ENCODE assay signal across 15 cellular contexts in genomic region chr20:61271273-61272221, GRCh38. TPM values are rescaled to one million over a fixed set of nuclear protein-coding genes. Genes with fewer than 3 reads are reported as not detected.
DNase-seq lines count a peak whose midpoint lies in the region; ATAC-seq and TF ChIP-seq lines count a peak whose summit lies in the region.
"Had no signal": no experiment of that assay in that cellular context is flagged by ENCODE, and none has a peak within 500 bp of the region (broad histone marks: within the 10 kb centered on the region; RNA-seq: fewer than 3 reads in every experiment).

No MANE protein-coding gene starts in this region.

- H3K4me3 ChIP-seq in fibroblast of lung (replicated peaks in 1 of 4; ENCODE audit: control extremely low read depth in 1 of 4, insufficient read depth in 1 of 4, low read depth in 3 of 4, low read length in 4 of 4): no peak overlapping the region
- H3K4me3 ChIP-seq in osteoblast (ENCODE audit: insufficient read depth, low read length): no peak overlapping the region
- H3K4me3 ChIP-seq: right atrium auricular region had no signal

- H2AFZ ChIP-seq in fibroblast of lung (ENCODE audit: low read length): peak overlapping the region; percentile 64
- no peak overlapping the region for H2AFZ ChIP-seq in osteoblast (ENCODE audit: low read length)

- H3K4me2 ChIP-seq in fibroblast of lung (ENCODE audit: extremely low read depth, insufficient read depth, low read length) (peak overlapping the region; percentile 71), osteoblast (ENCODE audit: insufficient read depth, low read length) (no peak overlapping the region)

- peak; percentile 57 for DNase-seq in Daoy (ENCODE audit: low read depth)
- DNase-seq in NCI-H69 (lab: John Stamatoyannopoulos, UW): peak; percentile 1
- peak; percentile 21 to 31 for DNase-seq in fibroblast of lung (ENCODE audit: low read depth in 2 of 2)
- peak; percentile 61 for DNase-seq in osteoblast (ENCODE audit: insufficient read length, low spot score, missing footprints)
- DNase-seq in GM19240 (ENCODE audit: insufficient read length, low spot score): no peak
- DNase-seq: dermis blood vessel endothelial cell, Kasumi-1, kidney, NCI-H226, T-cell had no signal

- H3K9me3 ChIP-seq in fibroblast of lung (ENCODE audit: control insufficient read depth, insufficient read depth, low read depth, low read length) (no peaks in the 10 kb centered on the region), osteoblast (ENCODE audit: low read depth, low read length) (no peaks in the 10 kb centered on the region)
- H3K9me3 ChIP-seq: right atrium auricular region had no signal

- H3K79me2 ChIP-seq in fibroblast of lung (ENCODE audit: control insufficient read depth, insufficient read depth, low read length) (peaks cover 3% of the 10 kb centered on the region), osteoblast (ENCODE audit: insufficient read depth, low read length) (no peaks in the 10 kb centered on the region)

- TF ChIP-seq CTCF in fibroblast of lung (conservative IDR thresholded peaks at IDR 0.05 in 1 of 2, IDR thresholded peaks at IDR 0.05 in 1 of 2; ENCODE audit: low read depth in 1 of 2, low read length in 2 of 2) (no peak), osteoblast (IDR thresholded peaks at IDR 0.05; ENCODE audit: extremely low read depth, low read depth, low read length) (no peak)

- H3K27me3 ChIP-seq in fibroblast of lung (ENCODE audit: control insufficient read depth, insufficient read depth, low read length) (no peaks in the 10 kb centered on the region), osteoblast (ENCODE audit: insufficient read depth, low read length) (no peaks in the 10 kb centered on the region)
- H3K27me3 ChIP-seq: right atrium auricular region had no signal

- no peaks in the 10 kb centered on the region for H4K20me1 ChIP-seq in fibroblast of lung (ENCODE audit: control insufficient read depth, extremely low read depth, insufficient read depth, low read length)
- no peaks in the 10 kb centered on the region for H4K20me1 ChIP-seq in osteoblast (ENCODE audit: insufficient read depth, low read length)

- H3K4me1 ChIP-seq in fibroblast of lung (ENCODE audit: control insufficient read depth, extremely low read depth, insufficient read depth, low read length): peaks cover 5% of the 10 kb centered on the region
- H3K4me1 ChIP-seq in osteoblast (ENCODE audit: insufficient read depth, low read length): no peaks in the 10 kb centered on the region
- H3K4me1 ChIP-seq: right atrium auricular region had no signal

- ATAC-seq in GM18505 (IDR thresholded peaks at IDR 0.05; ENCODE audit: unreplicated experiment) (no peak), GM18870 (IDR thresholded peaks at IDR 0.05; ENCODE audit: unreplicated experiment) (no peak), HG02759 (IDR thresholded peaks at IDR 0.05; ENCODE audit: unreplicated experiment) (no peak)
- ATAC-seq: T-cell had no signal

- H3K36me3 ChIP-seq in fibroblast of lung (ENCODE audit: control insufficient read depth, insufficient read depth, low read length): no peaks in the 10 kb centered on the region
- no peaks in the 10 kb centered on the region for H3K36me3 ChIP-seq in osteoblast (ENCODE audit: insufficient read depth, low read length)
- H3K36me3 ChIP-seq: right atrium auricular region had no signal

- no peak for TF ChIP-seq POLR2A in GM18505 (IDR thresholded peaks at IDR 0.05; ENCODE audit: borderline replicate concordance, extremely low read depth, insufficient read depth, insufficient read length)

- H3K27ac ChIP-seq in fibroblast of lung (ENCODE audit: insufficient read depth, low read length): no peak overlapping the region
- H3K27ac ChIP-seq in osteoblast (ENCODE audit: low read depth, low read length): no peak overlapping the region
- H3K27ac ChIP-seq: C4-2B, right atrium auricular region had no signal

- H3K9ac ChIP-seq in fibroblast of lung (ENCODE audit: insufficient read depth, low read length): no peak overlapping the region

RNA-seq across cellular contexts. Expression of gene CDH4, which starts 19.5 kb away (rescaled TPM):
- total RNA-seq in Daoy (2014; rRNA removed; shearing (Covaris generic)): 2.1 and 3.8 TPM in 2 replicates
- total RNA-seq in fibroblast of lung (2.3 and 4.8 TPM in 2 replicates), osteoblast (1.1 and 1.8 TPM in 2 replicates)
- polyA plus RNA-seq in fibroblast of lung: 6.8 and 8.7 TPM in 2 replicates
- 13.6 and 14.6 TPM in 2 replicates for polyA plus RNA-seq in fibroblast of lung (2012)
- polyA minus RNA-seq in fibroblast of lung (ENCODE audit: low replicate concordance): 23.4 and 37.0 TPM in 2 replicates
